ENCODE assay signal across 20 cellular contexts in genomic region chr14:102194856-102195255, GRCh38.
"Had no signal": no experiment of that assay in that cellular context is flagged by ENCODE, and none has a peak within 500 bp of the region (broad histone marks: within the 10 kb centered on the region; RNA-seq: fewer than 3 reads in every experiment).

No MANE protein-coding gene starts in this region.

- H3K4me3 Mint-ChIP-seq: activated CD4-positive, alpha-beta T cell treated with anti-CD3 and anti-CD28 coated beads, Interleukin-2, amount 10 ng/mL, durations not matched to agents 24 days and 14 days; activated CD8-positive, alpha-beta T cell treated with anti-CD3 and anti-CD28 coated beads, Interleukin-2, amount 10 ng/mL, durations not matched to agents 7 days and 5 days; central memory CD8-positive, alpha-beta T cell; stimulated activated naive CD8-positive, alpha-beta T cell treated with anti-CD3 and anti-CD28 coated beads, Interleukin-15, Interleukin-2, amounts not matched to agents 100 ng/mL and 50 ng/mL, for 24 hours had no signal

- H3K9me3 ChIP-seq: lower lobe of right lung had no signal

- H3K9ac ChIP-seq: parathyroid adenoma had no signal

- H3K27ac Mint-ChIP-seq: activated CD4-positive, alpha-beta T cell treated with anti-CD3 and anti-CD28 coated beads, Interleukin-2, amount 10 ng/mL, durations not matched to agents 24 days and 14 days; activated CD8-positive, alpha-beta T cell treated with anti-CD3 and anti-CD28 coated beads, Interleukin-2, amount 10 ng/mL, durations not matched to agents 7 days and 5 days had no signal

- DNase-seq: activated CD4-positive, alpha-beta T cell treated with anti-CD3 and anti-CD28 coated beads, Interleukin-2, amount 10 ng/mL, durations not matched to agents 24 days and 14 days; activated CD4-positive, CD25-positive, alpha-beta regulatory T cell; activated CD8-positive, alpha-beta memory T cell treated with anti-CD3 and anti-CD28 coated beads, Interleukin-2, amount 50 U/mL, for 4 hours; activated CD8-positive, alpha-beta T cell treated with anti-CD3 and anti-CD28 coated beads, Interleukin-2, amount 10 ng/mL, durations not matched to agents 7 days and 5 days; activated gamma-delta T cell; activated T-cell treated with anti-CD3 and anti-CD28 coated beads, Interleukin-2, amount 50 U/mL, for 48 hours; cortex of kidney; effector memory CD4-positive, alpha-beta T cell; left cardiac atrium; lower lobe of right lung; midbrain; stimulated activated CD4-positive, alpha-beta T cell treated with anti-CD3 and anti-CD28 coated beads, Interleukin-15, amount 100 ng/mL, for 24 hours; stimulated activated CD4-positive, alpha-beta T cell treated with anti-CD3 and anti-CD28 coated beads, Interleukin-4, amount 100 ng/mL, for 1 hour; SW 1271 had no signal

- H3K4me3 ChIP-seq: lower lobe of right lung, skin epidermis had no signal

- ATAC-seq: activated CD8-positive, alpha-beta T cell treated with anti-CD3 and anti-CD28 coated beads, Interleukin-2, amount 10 ng/mL, durations not matched to agents 7 days and 5 days; activated naive CD4-positive, alpha-beta T cell treated with anti-CD3 and anti-CD28 coated beads, Interleukin-2, amount 50 U/mL, for 72 hours; left cardiac atrium; lower lobe of right lung had no signal

- H3K27me3 Mint-ChIP-seq: activated CD4-positive, alpha-beta T cell treated with anti-CD3 and anti-CD28 coated beads, Interleukin-2, amount 10 ng/mL, durations not matched to agents 24 days and 14 days; central memory CD8-positive, alpha-beta T cell; stimulated activated naive CD8-positive, alpha-beta T cell treated with anti-CD3 and anti-CD28 coated beads, Interleukin-15, Interleukin-2, amounts not matched to agents 100 ng/mL and 50 ng/mL, for 24 hours had no signal

- H3K27ac ChIP-seq: lower lobe of right lung, parathyroid adenoma, skin epidermis had no signal

- H3K9me3 Mint-ChIP-seq: activated CD4-positive, alpha-beta T cell treated with anti-CD3 and anti-CD28 coated beads, Interleukin-2, amount 10 ng/mL, durations not matched to agents 24 days and 14 days; activated naive CD4-positive, alpha-beta T cell treated with anti-CD3 and anti-CD28 coated beads, Interleukin-2, amount 50 U/mL, for 72 hours; central memory CD8-positive, alpha-beta T cell; stimulated activated naive CD8-positive, alpha-beta T cell treated with anti-CD3 and anti-CD28 coated beads, Interleukin-15, Interleukin-2, amounts not matched to agents 100 ng/mL and 50 ng/mL, for 24 hours had no signal

- FAIRE-seq: TTC549 had no signal

- H2AFZ ChIP-seq: parathyroid adenoma had no signal
